Comparison of ENCODE assay signal across 8 cellular contexts in genomic region chr11:65027213-65028067, GRCh38. TPM values are rescaled to one million over a fixed set of nuclear protein-coding genes. Genes with fewer than 3 reads are reported as not detected.
A peak's percentile ranks its signal among the peaks of the same experiment; 100 is the strongest.
DNase-seq lines count a peak whose midpoint lies in the region; ATAC-seq and TF ChIP-seq lines count a peak whose summit lies in the region.

Gene SNX15 (plus strand): TSS chr11:65027439. CDS start chr11:65027538, 99 bp downstream.

- peak within 1 kb of the TSS; percentile 68 for H3K9ac ChIP-seq in OCI-LY3 (ENCODE audit: low read length)

- peak within 1 kb of the TSS; percentile 92 for H3K4me2 ChIP-seq in OCI-LY3 (ENCODE audit: low read length)

- no peaks in the 10 kb centered on the region for H4K20me1 ChIP-seq in OCI-LY3 (ENCODE audit: insufficient read depth, low read length)

- DNase-seq in DMS114 treated with DMSO at 0.1 percent for 48 hours (lab: John Stamatoyannopoulos, UW; ENCODE audit: unreplicated experiment) (peak; percentile 97), HuH-7.5 (ENCODE audit: low spot score) (peak; percentile 87), activated T-cell treated with anti-CD3 and anti-CD28 coated beads for 1 hour (ENCODE audit: low read depth) (peak; percentile 80), epithelial cell of esophagus (ENCODE audit: low read depth) (peak; percentile 97), mucosa of descending colon (peak; percentile 94 to 98 (median 95))
- peak; percentile 82 for DNase-seq in stimulated activated CD8-positive, alpha-beta memory T cell treated with anti-CD3 and anti-CD28 coated beads, Interleukin-4, amount 100 ng/mL, for 24 hours (ENCODE audit: low read depth)

- ATAC-seq in GM21526 (IDR thresholded peaks at IDR 0.05; ENCODE audit: low FRiP score, unreplicated experiment) (peak; percentile 70), mucosa of descending colon (peak; percentile 95)

- no peaks in the 10 kb centered on the region for H3K27me3 ChIP-seq in OCI-LY3 (ENCODE audit: low read depth, low read length)

- no peaks in the 10 kb centered on the region for H3K9me3 ChIP-seq in OCI-LY3 (ENCODE audit: insufficient read depth, low read length)
- no peaks in the 10 kb centered on the region for H3K9me3 ChIP-seq in mucosa of descending colon

- TF ChIP-seq CTCF in OCI-LY3 (IDR thresholded peaks at IDR 0.05; ENCODE audit: low read depth, low read length) (peak; percentile 23; the same call in 1 of the 2 replicates), epithelial cell of esophagus (IDR thresholded peaks at IDR 0.05; ENCODE audit: insufficient read depth, low read depth, low read length, missing control alignments) (peak; percentile 64), mucosa of descending colon (IDR thresholded peaks at IDR 0.05) (peak; percentile 76)

- H3K4me1 ChIP-seq in OCI-LY3 (ENCODE audit: low read length) = peaks cover 13% of the 10 kb centered on the region
- H3K4me1 ChIP-seq in mucosa of descending colon (ENCODE audit: low read depth) = peaks cover 18% of the 10 kb centered on the region

- H2AFZ ChIP-seq in OCI-LY3 (ENCODE audit: low read depth, low read length) = peak within 1 kb of the TSS; percentile 95

- intact Hi-C loops in mucosa of descending colon (cut with DNase I, micrococcal nuclease) = no loop called here

- H3K36me3 ChIP-seq in OCI-LY3 (replicated peaks; ENCODE audit: low read depth, low read length) (peaks cover under 1% of the 10 kb centered on the region), mucosa of descending colon (ENCODE audit: low read depth) (no peaks in the 10 kb centered on the region)

- peak within 1 kb of the TSS; percentile 48 for H3K27ac ChIP-seq in OCI-LY3 (ENCODE audit: low read length)

- peak within 1 kb of the TSS; percentile 77 for H3K4me3 ChIP-seq in OCI-LY3 (ENCODE audit: low read length)
- H3K4me3 ChIP-seq in epithelial cell of esophagus (ENCODE audit: low read length) = peak within 1 kb of the TSS; percentile 65
- H3K4me3 ChIP-seq in mucosa of descending colon = peak within 1 kb of the TSS; percentile 33

- H3K79me2 ChIP-seq in OCI-LY3 (ENCODE audit: low read length) = no peaks in the 10 kb centered on the region

RNA-seq across cellular contexts. Expression of gene SNX15, which starts in this region (rescaled TPM):
- total RNA-seq in mucosa of descending colon = 10 to 100 TPM; 28.5 to 46.6 (median 42.8) TPM

Comparison
In these comparisons a context has a peak if more than half of its experiments do, and no peak if none do; other contexts are left out.
1. Peak in every context shown above with its lines: DNase-seq, ATAC-seq, H3K4me3 ChIP-seq and H3K27ac ChIP-seq.
2. CTCF ChIP-seq: peak in every context shown above with its lines; median percentile 76 in mucosa of descending colon; 64 in epithelial cell of esophagus; 23 in OCI-LY3.